In the genomic region with DNA sequence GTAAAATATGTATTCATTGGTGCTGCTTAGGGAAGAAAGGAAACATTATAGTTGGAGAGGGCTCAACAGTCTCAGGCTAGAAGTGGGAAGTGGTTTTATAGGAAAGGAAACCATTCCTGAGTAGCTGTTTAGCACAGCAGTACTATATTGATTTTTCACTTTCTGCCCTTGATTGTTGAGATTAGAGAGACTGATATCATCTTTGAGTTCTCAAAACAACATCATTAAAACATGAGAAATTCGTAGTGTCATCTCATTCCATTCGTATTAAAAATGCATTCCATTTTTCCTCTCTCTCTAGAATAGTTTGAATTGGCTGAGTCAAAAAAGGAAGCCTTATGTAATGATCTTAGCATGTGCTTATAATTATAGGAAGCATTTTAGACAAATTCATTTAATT, we compare ENCODE assay signal across 1 cellular context.
A peak's percentile ranks its signal among the peaks of the same experiment; 100 is the strongest.
TF ChIP-seq lines count a peak whose summit lies in the region.

No MANE protein-coding gene starts in this region.

TF ChIP-seq in SK-N-SH, 30 proteins besides CTCF, POLR2A, EP300 and RAD21 (continued from another document):
- TF ChIP-seq, protein P1, sequence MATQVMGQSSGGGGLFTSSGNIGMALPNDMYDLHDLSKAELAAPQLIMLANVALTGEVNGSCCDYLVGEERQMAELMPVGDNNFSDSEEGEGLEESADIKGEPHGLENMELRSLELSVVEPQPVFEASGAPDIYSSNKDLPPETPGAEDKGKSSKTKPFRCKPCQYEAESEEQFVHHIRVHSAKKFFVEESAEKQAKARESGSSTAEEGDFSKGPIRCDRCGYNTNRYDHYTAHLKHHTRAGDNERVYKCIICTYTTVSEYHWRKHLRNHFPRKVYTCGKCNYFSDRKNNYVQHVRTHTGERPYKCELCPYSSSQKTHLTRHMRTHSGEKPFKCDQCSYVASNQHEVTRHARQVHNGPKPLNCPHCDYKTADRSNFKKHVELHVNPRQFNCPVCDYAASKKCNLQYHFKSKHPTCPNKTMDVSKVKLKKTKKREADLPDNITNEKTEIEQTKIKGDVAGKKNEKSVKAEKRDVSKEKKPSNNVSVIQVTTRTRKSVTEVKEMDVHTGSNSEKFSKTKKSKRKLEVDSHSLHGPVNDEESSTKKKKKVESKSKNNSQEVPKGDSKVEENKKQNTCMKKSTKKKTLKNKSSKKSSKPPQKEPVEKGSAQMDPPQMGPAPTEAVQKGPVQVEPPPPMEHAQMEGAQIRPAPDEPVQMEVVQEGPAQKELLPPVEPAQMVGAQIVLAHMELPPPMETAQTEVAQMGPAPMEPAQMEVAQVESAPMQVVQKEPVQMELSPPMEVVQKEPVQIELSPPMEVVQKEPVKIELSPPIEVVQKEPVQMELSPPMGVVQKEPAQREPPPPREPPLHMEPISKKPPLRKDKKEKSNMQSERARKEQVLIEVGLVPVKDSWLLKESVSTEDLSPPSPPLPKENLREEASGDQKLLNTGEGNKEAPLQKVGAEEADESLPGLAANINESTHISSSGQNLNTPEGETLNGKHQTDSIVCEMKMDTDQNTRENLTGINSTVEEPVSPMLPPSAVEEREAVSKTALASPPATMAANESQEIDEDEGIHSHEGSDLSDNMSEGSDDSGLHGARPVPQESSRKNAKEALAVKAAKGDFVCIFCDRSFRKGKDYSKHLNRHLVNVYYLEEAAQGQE (IDR thresholded peaks at IDR 0.05; ENCODE audit: low read depth, low read length), result no peak
- TF ChIP-seq, protein P2, sequence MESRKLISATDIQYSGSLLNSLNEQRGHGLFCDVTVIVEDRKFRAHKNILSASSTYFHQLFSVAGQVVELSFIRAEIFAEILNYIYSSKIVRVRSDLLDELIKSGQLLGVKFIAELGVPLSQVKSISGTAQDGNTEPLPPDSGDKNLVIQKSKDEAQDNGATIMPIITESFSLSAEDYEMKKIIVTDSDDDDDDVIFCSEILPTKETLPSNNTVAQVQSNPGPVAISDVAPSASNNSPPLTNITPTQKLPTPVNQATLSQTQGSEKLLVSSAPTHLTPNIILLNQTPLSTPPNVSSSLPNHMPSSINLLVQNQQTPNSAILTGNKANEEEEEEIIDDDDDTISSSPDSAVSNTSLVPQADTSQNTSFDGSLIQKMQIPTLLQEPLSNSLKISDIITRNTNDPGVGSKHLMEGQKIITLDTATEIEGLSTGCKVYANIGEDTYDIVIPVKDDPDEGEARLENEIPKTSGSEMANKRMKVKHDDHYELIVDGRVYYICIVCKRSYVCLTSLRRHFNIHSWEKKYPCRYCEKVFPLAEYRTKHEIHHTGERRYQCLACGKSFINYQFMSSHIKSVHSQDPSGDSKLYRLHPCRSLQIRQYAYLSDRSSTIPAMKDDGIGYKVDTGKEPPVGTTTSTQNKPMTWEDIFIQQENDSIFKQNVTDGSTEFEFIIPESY (IDR thresholded peaks at IDR 0.05; ENCODE audit: borderline replicate concordance, low read depth), result no peak
- TF ChIP-seq TCF12 (IDR thresholded peaks at IDR 0.05) (peak; percentile 77), FOSL2 (IDR thresholded peaks at IDR 0.05; ENCODE audit: borderline replicate concordance, low read depth) (peak; percentile 34; the same call in 1 of the 2 replicates), GATA2 (CRISPR knock-in tag; IDR thresholded peaks at IDR 0.05) (no peak), FOXM1 (IDR thresholded peaks at IDR 0.05; ENCODE audit: low read depth) (no peak), TEAD4 (IDR thresholded peaks at IDR 0.05; ENCODE audit: borderline replicate concordance, insufficient read depth) (no peak), YY1 (IDR thresholded peaks at IDR 0.05; ENCODE audit: low read depth) (no peak), CHD2 (IDR thresholded peaks at IDR 0.05; ENCODE audit: low read length, partially characterized antibody) (no peak), RXRA (IDR thresholded peaks at IDR 0.05; ENCODE audit: borderline replicate concordance, low read depth) (peak; percentile 36; the same call in 1 of the 2 replicates), MEF2A (IDR thresholded peaks at IDR 0.05; ENCODE audit: borderline replicate concordance, low read depth) (0 out of 2 replicates have a peak, but pooled peaks have one; percentile 48), FOXJ3 (CRISPR knock-in tag; IDR thresholded peaks at IDR 0.05) (no peak), GABPA (IDR thresholded peaks at IDR 0.05; ENCODE audit: low read depth) (no peak), NRF1 (IDR thresholded peaks at IDR 0.05; ENCODE audit: low read depth, low read length) (no peak)
- TF ChIP-seq, protein P3, sequence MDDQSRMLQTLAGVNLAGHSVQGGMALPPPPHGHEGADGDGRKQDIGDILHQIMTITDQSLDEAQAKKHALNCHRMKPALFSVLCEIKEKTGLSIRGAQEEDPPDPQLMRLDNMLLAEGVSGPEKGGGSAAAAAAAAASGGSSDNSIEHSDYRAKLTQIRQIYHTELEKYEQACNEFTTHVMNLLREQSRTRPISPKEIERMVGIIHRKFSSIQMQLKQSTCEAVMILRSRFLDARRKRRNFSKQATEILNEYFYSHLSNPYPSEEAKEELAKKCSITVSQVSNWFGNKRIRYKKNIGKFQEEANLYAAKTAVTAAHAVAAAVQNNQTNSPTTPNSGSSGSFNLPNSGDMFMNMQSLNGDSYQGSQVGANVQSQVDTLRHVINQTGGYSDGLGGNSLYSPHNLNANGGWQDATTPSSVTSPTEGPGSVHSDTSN (IDR thresholded peaks at IDR 0.05), result peak; percentile 70
TF ChIP-seq in SK-N-SH: peak in this region for 7.
